In the genomic region with DNA sequence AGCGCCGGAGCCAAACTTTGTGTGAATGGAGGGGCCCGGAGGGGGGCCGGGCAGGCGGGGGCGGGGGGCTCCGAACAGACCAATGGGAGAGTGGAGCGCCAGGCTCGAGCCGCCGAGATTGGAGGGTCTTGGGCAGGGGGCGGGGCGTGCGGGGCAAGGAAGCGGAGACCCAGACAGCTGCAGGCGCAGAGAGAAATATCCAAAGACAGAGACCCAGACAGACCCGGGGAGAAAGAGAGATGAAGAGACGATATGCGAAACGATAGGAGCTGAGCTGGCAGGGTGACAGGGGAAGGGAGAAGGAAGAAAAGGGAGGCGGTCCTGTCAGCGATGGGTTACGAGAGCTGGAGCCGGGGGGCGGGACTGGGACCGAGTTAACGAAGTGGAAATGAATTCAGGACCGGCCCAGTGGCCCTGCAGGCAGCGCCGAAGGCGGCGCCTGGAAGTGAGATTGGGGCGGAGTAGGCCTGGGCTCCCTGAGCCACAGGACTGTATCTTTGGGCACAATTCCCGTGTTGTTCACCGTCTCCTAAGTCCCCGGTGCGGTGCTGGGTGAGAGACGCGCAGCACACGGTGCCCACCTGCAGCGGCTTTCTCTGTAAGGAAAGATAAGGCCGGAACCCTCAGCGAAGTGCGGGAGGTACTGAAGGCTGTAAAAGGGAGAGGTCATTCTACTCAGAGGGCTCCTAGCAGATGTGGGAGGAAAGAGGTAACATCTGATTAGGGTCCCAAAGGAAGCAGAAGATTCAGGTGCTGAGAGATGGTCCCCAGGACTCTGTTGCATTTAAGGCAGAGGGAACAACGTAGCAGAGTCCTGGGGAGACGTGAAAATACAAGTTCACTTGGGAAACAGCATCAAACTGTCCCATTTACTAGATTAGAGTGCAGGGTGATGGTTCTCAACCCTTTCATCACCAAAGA, we compare ENCODE assay signal across 1 cellular context.
A peak's percentile ranks its signal among the peaks of the same experiment; 100 is the strongest.
TF ChIP-seq lines count a peak whose summit lies in the region.

No MANE protein-coding gene starts in this region.

TF ChIP-seq in HepG2, 621 proteins besides CTCF, POLR2A, EP300 and RAD21 (continues in another document):
- TF ChIP-seq, protein P1, sequence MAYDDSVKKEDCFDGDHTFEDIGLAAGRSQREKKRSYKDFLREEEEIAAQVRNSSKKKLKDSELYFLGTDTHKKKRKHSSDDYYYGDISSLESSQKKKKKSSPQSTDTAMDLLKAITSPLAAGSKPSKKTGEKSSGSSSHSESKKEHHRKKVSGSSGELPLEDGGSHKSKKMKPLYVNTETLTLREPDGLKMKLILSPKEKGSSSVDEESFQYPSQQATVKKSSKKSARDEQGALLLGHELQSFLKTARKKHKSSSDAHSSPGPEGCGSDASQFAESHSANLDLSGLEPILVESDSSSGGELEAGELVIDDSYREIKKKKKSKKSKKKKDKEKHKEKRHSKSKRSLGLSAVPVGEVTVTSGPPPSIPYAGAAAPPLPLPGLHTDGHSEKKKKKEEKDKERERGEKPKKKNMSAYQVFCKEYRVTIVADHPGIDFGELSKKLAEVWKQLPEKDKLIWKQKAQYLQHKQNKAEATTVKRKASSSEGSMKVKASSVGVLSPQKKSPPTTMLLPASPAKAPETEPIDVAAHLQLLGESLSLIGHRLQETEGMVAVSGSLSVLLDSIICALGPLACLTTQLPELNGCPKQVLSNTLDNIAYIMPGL (CRISPR knock-in tag; IDR thresholded peaks at IDR 0.05; ENCODE audit: borderline replicate concordance in 1 of 2, low read depth in 1 of 2) = peak in 1 of 2 experiments; percentile 48; a peak in 1 of 4 replicates
- TF ChIP-seq KAT7 (CRISPR knock-in tag; IDR thresholded peaks at IDR 0.05; ENCODE audit: borderline replicate concordance) (no peak), SRSF9 (IDR thresholded peaks at IDR 0.05; ENCODE audit: borderline replicate concordance, insufficient read depth, low read depth, low read length, poor library complexity, severe bottlenecking) (no peak), THAP11 (CRISPR knock-in tag; IDR thresholded peaks at IDR 0.05) (no peak), ZNF616 (CRISPR knock-in tag; IDR thresholded peaks at IDR 0.05; ENCODE audit: low read depth) (no peak), PITX1 (CRISPR knock-in tag; IDR thresholded peaks at IDR 0.05) (peak; percentile 27; the same call in 1 of the 2 replicates), ZNF775 (CRISPR knock-in tag; IDR thresholded peaks at IDR 0.05; ENCODE audit: borderline replicate concordance) (no peak), ZNF788 (CRISPR knock-in tag; IDR thresholded peaks at IDR 0.05; ENCODE audit: borderline replicate concordance) (peak; percentile 46; the same call in 1 of the 2 replicates), MEIS1 (CRISPR knock-in tag; IDR thresholded peaks at IDR 0.05; ENCODE audit: borderline replicate concordance) (0 out of 2 replicates have a peak, but pooled peaks have one; percentile 8), RARG (CRISPR knock-in tag; IDR thresholded peaks at IDR 0.05; ENCODE audit: low read depth) (no peak), POLR2AphosphoS5 (IDR thresholded peaks at IDR 0.05; ENCODE audit: low read depth, low read length) (peak; percentile 54; the same call in 1 of the 2 replicates), ZFY (CRISPR knock-in tag; IDR thresholded peaks at IDR 0.05) (peak; percentile 68), SP2 (CRISPR knock-in tag; IDR thresholded peaks at IDR 0.05) (peak; percentile 64), SIN3A (IDR thresholded peaks at IDR 0.05; ENCODE audit: borderline replicate concordance, low read depth, low read length) (no peak), ZNF672 (CRISPR knock-in tag; IDR thresholded peaks at IDR 0.05) (no peak), POLR2G (IDR thresholded peaks at IDR 0.05; ENCODE audit: low read depth, low read length) (peak; percentile 67), LCORL (IDR thresholded peaks at IDR 0.05) (no peak), LCORL (CRISPR knock-in tag; IDR thresholded peaks at IDR 0.05) (0 out of 2 replicates have a peak, but pooled peaks have one; percentile 44), TCF12 (IDR thresholded peaks at IDR 0.05) (no peak), TCF12 (CRISPR knock-in tag; IDR thresholded peaks at IDR 0.05) (no peak), ZFP41 (CRISPR knock-in tag; IDR thresholded peaks at IDR 0.05; ENCODE audit: borderline replicate concordance) (no peak), RNF2 (conservative IDR thresholded peaks at IDR 0.05; ENCODE audit: low read depth) (no peak), MAZ (IDR thresholded peaks at IDR 0.05; ENCODE audit: borderline replicate concordance, low read depth, low read length) (no peak), MAZ (CRISPR knock-in tag; IDR thresholded peaks at IDR 0.05; ENCODE audit: low read depth) (0 out of 2 replicates have a peak, but pooled peaks have one; percentile 40), KLF15 (CRISPR knock-in tag; IDR thresholded peaks at IDR 0.05; ENCODE audit: borderline replicate concordance) (no peak), SRF (IDR thresholded peaks at IDR 0.05; ENCODE audit: low read depth, low read length) (no peak)
- TF ChIP-seq, protein P2, sequence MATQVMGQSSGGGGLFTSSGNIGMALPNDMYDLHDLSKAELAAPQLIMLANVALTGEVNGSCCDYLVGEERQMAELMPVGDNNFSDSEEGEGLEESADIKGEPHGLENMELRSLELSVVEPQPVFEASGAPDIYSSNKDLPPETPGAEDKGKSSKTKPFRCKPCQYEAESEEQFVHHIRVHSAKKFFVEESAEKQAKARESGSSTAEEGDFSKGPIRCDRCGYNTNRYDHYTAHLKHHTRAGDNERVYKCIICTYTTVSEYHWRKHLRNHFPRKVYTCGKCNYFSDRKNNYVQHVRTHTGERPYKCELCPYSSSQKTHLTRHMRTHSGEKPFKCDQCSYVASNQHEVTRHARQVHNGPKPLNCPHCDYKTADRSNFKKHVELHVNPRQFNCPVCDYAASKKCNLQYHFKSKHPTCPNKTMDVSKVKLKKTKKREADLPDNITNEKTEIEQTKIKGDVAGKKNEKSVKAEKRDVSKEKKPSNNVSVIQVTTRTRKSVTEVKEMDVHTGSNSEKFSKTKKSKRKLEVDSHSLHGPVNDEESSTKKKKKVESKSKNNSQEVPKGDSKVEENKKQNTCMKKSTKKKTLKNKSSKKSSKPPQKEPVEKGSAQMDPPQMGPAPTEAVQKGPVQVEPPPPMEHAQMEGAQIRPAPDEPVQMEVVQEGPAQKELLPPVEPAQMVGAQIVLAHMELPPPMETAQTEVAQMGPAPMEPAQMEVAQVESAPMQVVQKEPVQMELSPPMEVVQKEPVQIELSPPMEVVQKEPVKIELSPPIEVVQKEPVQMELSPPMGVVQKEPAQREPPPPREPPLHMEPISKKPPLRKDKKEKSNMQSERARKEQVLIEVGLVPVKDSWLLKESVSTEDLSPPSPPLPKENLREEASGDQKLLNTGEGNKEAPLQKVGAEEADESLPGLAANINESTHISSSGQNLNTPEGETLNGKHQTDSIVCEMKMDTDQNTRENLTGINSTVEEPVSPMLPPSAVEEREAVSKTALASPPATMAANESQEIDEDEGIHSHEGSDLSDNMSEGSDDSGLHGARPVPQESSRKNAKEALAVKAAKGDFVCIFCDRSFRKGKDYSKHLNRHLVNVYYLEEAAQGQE (IDR thresholded peaks at IDR 0.05; ENCODE audit: borderline replicate concordance in 1 of 2, low read depth in 1 of 2, low read length in 2 of 2) = no peak
- TF ChIP-seq, protein P3, sequence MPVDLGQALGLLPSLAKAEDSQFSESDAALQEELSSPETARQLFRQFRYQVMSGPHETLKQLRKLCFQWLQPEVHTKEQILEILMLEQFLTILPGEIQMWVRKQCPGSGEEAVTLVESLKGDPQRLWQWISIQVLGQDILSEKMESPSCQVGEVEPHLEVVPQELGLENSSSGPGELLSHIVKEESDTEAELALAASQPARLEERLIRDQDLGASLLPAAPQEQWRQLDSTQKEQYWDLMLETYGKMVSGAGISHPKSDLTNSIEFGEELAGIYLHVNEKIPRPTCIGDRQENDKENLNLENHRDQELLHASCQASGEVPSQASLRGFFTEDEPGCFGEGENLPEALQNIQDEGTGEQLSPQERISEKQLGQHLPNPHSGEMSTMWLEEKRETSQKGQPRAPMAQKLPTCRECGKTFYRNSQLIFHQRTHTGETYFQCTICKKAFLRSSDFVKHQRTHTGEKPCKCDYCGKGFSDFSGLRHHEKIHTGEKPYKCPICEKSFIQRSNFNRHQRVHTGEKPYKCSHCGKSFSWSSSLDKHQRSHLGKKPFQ (CRISPR knock-in tag; IDR thresholded peaks at IDR 0.05; ENCODE audit: insufficient replicate concordance) = no peak
- TF ChIP-seq, protein P4, sequence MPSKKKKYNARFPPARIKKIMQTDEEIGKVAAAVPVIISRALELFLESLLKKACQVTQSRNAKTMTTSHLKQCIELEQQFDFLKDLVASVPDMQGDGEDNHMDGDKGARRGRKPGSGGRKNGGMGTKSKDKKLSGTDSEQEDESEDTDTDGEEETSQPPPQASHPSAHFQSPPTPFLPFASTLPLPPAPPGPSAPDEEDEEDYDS (CRISPR knock-in tag; IDR thresholded peaks at IDR 0.05) = peak; percentile 27; the same call in 1 of the 2 replicates
- TF ChIP-seq, protein P5, sequence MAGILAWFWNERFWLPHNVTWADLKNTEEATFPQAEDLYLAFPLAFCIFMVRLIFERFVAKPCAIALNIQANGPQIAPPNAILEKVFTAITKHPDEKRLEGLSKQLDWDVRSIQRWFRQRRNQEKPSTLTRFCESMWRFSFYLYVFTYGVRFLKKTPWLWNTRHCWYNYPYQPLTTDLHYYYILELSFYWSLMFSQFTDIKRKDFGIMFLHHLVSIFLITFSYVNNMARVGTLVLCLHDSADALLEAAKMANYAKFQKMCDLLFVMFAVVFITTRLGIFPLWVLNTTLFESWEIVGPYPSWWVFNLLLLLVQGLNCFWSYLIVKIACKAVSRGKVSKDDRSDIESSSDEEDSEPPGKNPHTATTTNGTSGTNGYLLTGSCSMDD (CRISPR knock-in tag; IDR thresholded peaks at IDR 0.05) = no peak
- TF ChIP-seq, protein P6, sequence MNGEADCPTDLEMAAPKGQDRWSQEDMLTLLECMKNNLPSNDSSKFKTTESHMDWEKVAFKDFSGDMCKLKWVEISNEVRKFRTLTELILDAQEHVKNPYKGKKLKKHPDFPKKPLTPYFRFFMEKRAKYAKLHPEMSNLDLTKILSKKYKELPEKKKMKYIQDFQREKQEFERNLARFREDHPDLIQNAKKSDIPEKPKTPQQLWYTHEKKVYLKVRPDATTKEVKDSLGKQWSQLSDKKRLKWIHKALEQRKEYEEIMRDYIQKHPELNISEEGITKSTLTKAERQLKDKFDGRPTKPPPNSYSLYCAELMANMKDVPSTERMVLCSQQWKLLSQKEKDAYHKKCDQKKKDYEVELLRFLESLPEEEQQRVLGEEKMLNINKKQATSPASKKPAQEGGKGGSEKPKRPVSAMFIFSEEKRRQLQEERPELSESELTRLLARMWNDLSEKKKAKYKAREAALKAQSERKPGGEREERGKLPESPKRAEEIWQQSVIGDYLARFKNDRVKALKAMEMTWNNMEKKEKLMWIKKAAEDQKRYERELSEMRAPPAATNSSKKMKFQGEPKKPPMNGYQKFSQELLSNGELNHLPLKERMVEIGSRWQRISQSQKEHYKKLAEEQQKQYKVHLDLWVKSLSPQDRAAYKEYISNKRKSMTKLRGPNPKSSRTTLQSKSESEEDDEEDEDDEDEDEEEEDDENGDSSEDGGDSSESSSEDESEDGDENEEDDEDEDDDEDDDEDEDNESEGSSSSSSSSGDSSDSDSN (CRISPR knock-in tag; IDR thresholded peaks at IDR 0.05) = peak; percentile 46; the same call in 1 of the 2 replicates
- TF ChIP-seq, protein P7, sequence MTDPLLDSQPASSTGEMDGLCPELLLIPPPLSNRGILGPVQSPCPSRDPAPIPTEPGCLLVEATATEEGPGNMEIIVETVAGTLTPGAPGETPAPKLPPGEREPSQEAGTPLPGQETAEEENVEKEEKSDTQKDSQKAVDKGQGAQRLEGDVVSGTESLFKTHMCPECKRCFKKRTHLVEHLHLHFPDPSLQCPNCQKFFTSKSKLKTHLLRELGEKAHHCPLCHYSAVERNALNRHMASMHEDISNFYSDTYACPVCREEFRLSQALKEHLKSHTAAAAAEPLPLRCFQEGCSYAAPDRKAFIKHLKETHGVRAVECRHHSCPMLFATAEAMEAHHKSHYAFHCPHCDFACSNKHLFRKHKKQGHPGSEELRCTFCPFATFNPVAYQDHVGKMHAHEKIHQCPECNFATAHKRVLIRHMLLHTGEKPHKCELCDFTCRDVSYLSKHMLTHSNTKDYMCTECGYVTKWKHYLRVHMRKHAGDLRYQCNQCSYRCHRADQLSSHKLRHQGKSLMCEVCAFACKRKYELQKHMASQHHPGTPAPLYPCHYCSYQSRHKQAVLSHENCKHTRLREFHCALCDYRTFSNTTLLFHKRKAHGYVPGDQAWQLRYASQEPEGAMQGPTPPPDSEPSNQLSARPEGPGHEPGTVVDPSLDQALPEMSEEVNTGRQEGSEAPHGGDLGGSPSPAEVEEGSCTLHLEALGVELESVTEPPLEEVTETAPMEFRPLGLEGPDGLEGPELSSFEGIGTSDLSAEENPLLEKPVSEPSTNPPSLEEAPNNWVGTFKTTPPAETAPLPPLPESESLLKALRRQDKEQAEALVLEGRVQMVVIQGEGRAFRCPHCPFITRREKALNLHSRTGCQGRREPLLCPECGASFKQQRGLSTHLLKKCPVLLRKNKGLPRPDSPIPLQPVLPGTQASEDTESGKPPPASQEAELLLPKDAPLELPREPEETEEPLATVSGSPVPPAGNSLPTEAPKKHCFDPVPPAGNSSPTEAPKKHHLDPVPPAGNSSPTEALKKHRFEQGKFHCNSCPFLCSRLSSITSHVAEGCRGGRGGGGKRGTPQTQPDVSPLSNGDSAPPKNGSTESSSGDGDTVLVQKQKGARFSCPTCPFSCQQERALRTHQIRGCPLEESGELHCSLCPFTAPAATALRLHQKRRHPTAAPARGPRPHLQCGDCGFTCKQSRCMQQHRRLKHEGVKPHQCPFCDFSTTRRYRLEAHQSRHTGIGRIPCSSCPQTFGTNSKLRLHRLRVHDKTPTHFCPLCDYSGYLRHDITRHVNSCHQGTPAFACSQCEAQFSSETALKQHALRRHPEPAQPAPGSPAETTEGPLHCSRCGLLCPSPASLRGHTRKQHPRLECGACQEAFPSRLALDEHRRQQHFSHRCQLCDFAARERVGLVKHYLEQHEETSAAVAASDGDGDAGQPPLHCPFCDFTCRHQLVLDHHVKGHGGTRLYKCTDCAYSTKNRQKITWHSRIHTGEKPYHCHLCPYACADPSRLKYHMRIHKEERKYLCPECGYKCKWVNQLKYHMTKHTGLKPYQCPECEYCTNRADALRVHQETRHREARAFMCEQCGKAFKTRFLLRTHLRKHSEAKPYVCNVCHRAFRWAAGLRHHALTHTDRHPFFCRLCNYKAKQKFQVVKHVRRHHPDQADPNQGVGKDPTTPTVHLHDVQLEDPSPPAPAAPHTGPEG (CRISPR knock-in tag; IDR thresholded peaks at IDR 0.05) = no peak
- TF ChIP-seq, protein P8, sequence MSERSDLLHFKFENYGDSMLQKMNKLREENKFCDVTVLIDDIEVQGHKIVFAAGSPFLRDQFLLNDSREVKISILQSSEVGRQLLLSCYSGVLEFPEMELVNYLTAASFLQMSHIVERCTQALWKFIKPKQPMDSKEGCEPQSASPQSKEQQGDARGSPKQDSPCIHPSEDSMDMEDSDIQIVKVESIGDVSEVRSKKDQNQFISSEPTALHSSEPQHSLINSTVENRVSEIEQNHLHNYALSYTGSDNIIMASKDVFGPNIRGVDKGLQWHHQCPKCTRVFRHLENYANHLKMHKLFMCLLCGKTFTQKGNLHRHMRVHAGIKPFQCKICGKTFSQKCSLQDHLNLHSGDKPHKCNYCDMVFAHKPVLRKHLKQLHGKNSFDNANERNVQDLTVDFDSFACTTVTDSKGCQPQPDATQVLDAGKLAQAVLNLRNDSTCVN (CRISPR knock-in tag; IDR thresholded peaks at IDR 0.05; ENCODE audit: borderline replicate concordance) = no peak
